In genomic region chr17:36885161-36885735, GRCh38 we compare ENCODE assay signal across 19 cellular contexts. TPM values are rescaled to one million over a fixed set of nuclear protein-coding genes. Genes with fewer than 3 reads are reported as not detected.
"Had no signal": no experiment of that assay in that cellular context is flagged by ENCODE, and none has a peak within 500 bp of the region (broad histone marks: within the 10 kb centered on the region; RNA-seq: fewer than 3 reads in every experiment).

No MANE protein-coding gene starts in this region.

- H3K4me1 ChIP-seq: body of pancreas, colonic mucosa, psoas muscle, spleen had no signal

- H3K4me3 ChIP-seq: body of pancreas, colonic mucosa, esophagus muscularis mucosa, psoas muscle, spleen, stomach had no signal

- H3K9me3 ChIP-seq: colonic mucosa, psoas muscle had no signal

- FAIRE-seq: urothelium cell line had no signal

- ATAC-seq: activated CD8-positive, alpha-beta T cell treated with anti-CD3 and anti-CD28 coated beads for 36 hours; activated naive CD4-positive, alpha-beta T cell treated with anti-CD3 and anti-CD28 coated beads, Interleukin-2, amount 50 U/mL, for 72 hours; body of pancreas; psoas muscle; sciatic nerve had no signal

- H3K4me3 Mint-ChIP-seq: activated B cell treated with CpG ODN at 0.5 μM for 24 hours; activated CD8-positive, alpha-beta T cell treated with anti-CD3 and anti-CD28 coated beads for 36 hours had no signal

- H3K36me3 ChIP-seq: colonic mucosa, esophagus muscularis mucosa, spleen, stomach had no signal

- DNase-seq: activated B cell treated with CpG ODN at 0.5 μM for 24 hours; activated CD4-positive, alpha-beta T cell treated with anti-CD3 and anti-CD28 coated beads for 48 hours; activated CD8-positive, alpha-beta T cell treated with anti-CD3 and anti-CD28 coated beads for 36 hours; activated effector memory CD4-positive, alpha-beta T cell treated with anti-CD3 and anti-CD28 coated beads, Interleukin-2, amount 50 U/mL, for 16 hours; activated T-cell treated with anti-CD3 and anti-CD28 coated beads, Interleukin-2, amount 50 U/mL, for 48 hours; amniotic stem cell; body of pancreas; central memory CD4-positive, alpha-beta T cell; colonic mucosa; foreskin fibroblast; psoas muscle; spleen; stomach had no signal

- H3K27ac Mint-ChIP-seq: activated B cell treated with CpG ODN at 0.5 μM for 24 hours; activated CD8-positive, alpha-beta T cell treated with anti-CD3 and anti-CD28 coated beads for 36 hours; activated naive CD4-positive, alpha-beta T cell treated with anti-CD3 and anti-CD28 coated beads, Interleukin-2, amount 50 U/mL, for 72 hours had no signal

- H3K27ac ChIP-seq: body of pancreas, colonic mucosa, esophagus muscularis mucosa, psoas muscle, spleen, stomach had no signal

RNA-seq across cellular contexts. Expression of gene LHX1, which starts 52.0 kb away (rescaled TPM):
- total RNA-seq: activated B cell treated with CpG ODN at 0.5 μM for 24 hours; activated CD8-positive, alpha-beta T cell treated with anti-CD3 and anti-CD28 coated beads for 36 hours; activated naive CD4-positive, alpha-beta T cell treated with anti-CD3 and anti-CD28 coated beads, Interleukin-2, amount 50 U/mL, for 72 hours; body of pancreas; colonic mucosa; esophagus muscularis mucosa; lower leg skin; osteocyte; psoas muscle; sciatic nerve; spleen; stomach had no signal
- polyA plus RNA-seq: psoas muscle, spleen, stomach had no signal
